ENCODE assay signal across 8 cellular contexts in the genomic region with DNA sequence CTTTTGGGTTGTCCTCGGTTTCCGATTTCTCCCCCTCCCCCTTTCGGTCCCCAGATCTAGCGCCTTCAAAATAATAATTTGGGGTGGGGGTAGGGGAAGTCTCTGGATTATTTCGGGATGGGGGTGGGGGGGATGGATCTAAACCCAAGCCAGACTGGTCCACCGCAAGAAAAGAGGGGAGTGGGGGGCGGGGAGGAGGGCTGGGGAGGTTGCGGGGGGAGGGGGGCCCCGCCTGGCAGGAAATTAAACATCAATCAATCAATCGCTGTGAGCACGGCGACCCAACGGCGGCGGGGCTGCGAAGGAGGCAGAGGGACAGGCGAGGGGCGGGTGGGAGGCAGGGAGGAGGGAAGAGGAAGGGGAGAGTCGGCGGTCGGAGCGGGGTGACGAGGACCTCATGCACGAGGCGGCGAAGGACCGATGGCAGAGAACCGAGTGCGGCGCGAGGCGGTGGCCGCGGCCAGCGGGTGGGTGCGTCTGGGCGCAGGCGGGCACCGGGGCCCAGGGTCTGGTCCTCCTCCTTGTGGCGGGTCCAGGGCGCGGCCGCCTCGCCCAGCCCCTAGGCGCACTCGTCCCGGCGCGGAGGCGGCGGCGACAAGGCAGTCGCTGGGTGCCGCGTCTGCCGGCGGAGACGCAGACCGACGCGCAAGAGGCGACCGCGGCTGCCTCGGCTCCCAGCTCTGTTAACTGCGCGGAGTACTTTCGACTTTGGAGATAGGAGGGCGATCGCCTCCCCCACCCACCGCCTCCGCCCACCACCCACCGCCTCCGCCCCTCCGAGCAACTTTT. TPM values are rescaled to one million over a fixed set of nuclear protein-coding genes. Genes with fewer than 3 reads are reported as not detected.
A peak's percentile ranks its signal among the peaks of the same experiment; 100 is the strongest.
DNase-seq lines count a peak whose midpoint lies in the region; ATAC-seq, FAIRE-seq and TF ChIP-seq lines count a peak whose summit lies in the region.

No MANE protein-coding gene starts in this region.

- H3K9me3 Mint-ChIP-seq in mesothelial cell of epicardium, result no peaks in the 10 kb centered on the region

- DNase-seq in AG08395 (ENCODE audit: low spot score) (peak; percentile 30), SK-MEL-5 (ENCODE audit: low read depth, low spot score) (peak; percentile 37), ecto neural progenitor cell (ENCODE audit: low spot score) (peak; percentile 70), mesothelial cell of epicardium (ENCODE audit: low spot score in 2 of 2, unreplicated experiment in 2 of 2) (peak in 1 of 2 experiments; percentile 42), hippocampal formation (lab: John Stamatoyannopoulos, UW) (no peak), GM19239 (ENCODE audit: insufficient read length, low spot score) (no peak)

- peak; percentile 27 for ATAC-seq in GM18502 (IDR thresholded peaks at IDR 0.05; ENCODE audit: poor library complexity, unreplicated experiment)
- peak; percentile 22 for ATAC-seq in HG03460 (IDR thresholded peaks at IDR 0.05; ENCODE audit: unreplicated experiment)

- H3K4me3 Mint-ChIP-seq in mesothelial cell of epicardium, result peak overlapping the region; percentile 69

- H3K27me3 Mint-ChIP-seq in mesothelial cell of epicardium (ENCODE audit: low read depth), result peaks cover 85% of the 10 kb centered on the region

- in situ Hi-C loops in SK-MEL-5 (cut with HindIII; ENCODE audit: low pct_unique_long_range_greater_than_20kb, low sequenced_read_pairs), result no loop called here

- no peak for TF ChIP-seq CTCF in mesothelial cell of epicardium (IDR thresholded peaks at IDR 0.05; ENCODE audit: unreplicated experiment)

- peaks cover 25% of the 10 kb centered on the region for H3K4me1 Mint-ChIP-seq in mesothelial cell of epicardium

- no peak for FAIRE-seq in GM19239 (lab: Jason Lieb, UNC)

- no peaks in the 10 kb centered on the region for H3K36me3 Mint-ChIP-seq in mesothelial cell of epicardium

- no peak overlapping the region for H3K27ac Mint-ChIP-seq in mesothelial cell of epicardium

RNA-seq across cellular contexts. Expression of a gene that starts 0.5 kb away (rescaled TPM):
- 5.6 and 7.4 TPM in 2 replicates for total RNA-seq in SK-MEL-5 (2014; rRNA removed; shearing (Covaris generic))
- polyA plus RNA-seq in SK-MEL-5 (2015; cell fraction: cytosol; rRNA removed), result 10.4 and 18.5 TPM in 2 replicates
- polyA plus RNA-seq in SK-MEL-5 (2015; cell fraction: nucleus; rRNA removed), result 14.3 and 17.6 TPM in 2 replicates
- total RNA-seq in mesothelial cell of epicardium, result 3.4 to 4.0 TPM (median 3.8 TPM) in 3 replicates

Comparison
In these comparisons a context has a peak if more than half of its experiments do, and no peak if none do; other contexts are left out.
1. DNase-seq: peak in AG08395 (single experiment), SK-MEL-5 (single experiment) and ecto neural progenitor cell (single experiment); none in hippocampal formation (0 of 2) and GM19239 (single experiment).